1 cellular context compared by ENCODE assay signal in genomic region chr10:44386546-44387052, GRCh38.
TF ChIP-seq lines count a peak whose summit lies in the region.

No MANE protein-coding gene starts in this region.

TF ChIP-seq in HepG2, 621 proteins besides CTCF, POLR2A, EP300 and RAD21 (continued from another document and continues in another):
- no peak for TF ChIP-seq MXD4 (CRISPR knock-in tag; IDR thresholded peaks at IDR 0.05)
- peak; percentile 71; the same call in 1 of the 2 replicates for TF ChIP-seq SAFB2 (CRISPR knock-in tag; IDR thresholded peaks at IDR 0.05; ENCODE audit: borderline replicate concordance, low read depth)
- TF ChIP-seq FLYWCH1 (CRISPR knock-in tag; IDR thresholded peaks at IDR 0.05): no peak
- no peak for TF ChIP-seq ZNF275 (CRISPR knock-in tag; IDR thresholded peaks at IDR 0.05; ENCODE audit: borderline replicate concordance)
- 0 out of 2 replicates have a peak, but pooled peaks have one; percentile 57 for TF ChIP-seq MTF2 (CRISPR knock-in tag; IDR thresholded peaks at IDR 0.05; ENCODE audit: borderline replicate concordance)
- no peak for TF ChIP-seq NCOA1 (CRISPR knock-in tag; IDR thresholded peaks at IDR 0.05)
- TF ChIP-seq MAFK (conservative IDR thresholded peaks at IDR 0.05 in 1 of 2, IDR thresholded peaks at IDR 0.05 in 1 of 2; ENCODE audit: low read length in 2 of 2): no peak
- TF ChIP-seq ZFP90 (CRISPR knock-in tag; IDR thresholded peaks at IDR 0.05; ENCODE audit: borderline replicate concordance): no peak
- peak; percentile 29 for TF ChIP-seq TEAD3 (CRISPR knock-in tag; optimal IDR thresholded peaks at IDR 0.05; ENCODE audit: borderline replicate concordance)
- no peak for TF ChIP-seq TBX3 (IDR thresholded peaks at IDR 0.05; ENCODE audit: borderline replicate concordance)
- no peak for TF ChIP-seq ZNF329 (CRISPR knock-in tag; IDR thresholded peaks at IDR 0.05; ENCODE audit: low read depth)
- no peak for TF ChIP-seq ZNF230 (CRISPR knock-in tag; IDR thresholded peaks at IDR 0.05)
- TF ChIP-seq PHF21A (CRISPR knock-in tag; IDR thresholded peaks at IDR 0.05): no peak
- TF ChIP-seq AKAP8 (CRISPR knock-in tag; IDR thresholded peaks at IDR 0.05): no peak
- TF ChIP-seq NBN (conservative IDR thresholded peaks at IDR 0.05): no peak
- TF ChIP-seq SNAI1 (CRISPR knock-in tag; IDR thresholded peaks at IDR 0.05; ENCODE audit: borderline replicate concordance): no peak
- peak; percentile 56; the same call in 1 of the 2 replicates for TF ChIP-seq ZNF580 (CRISPR knock-in tag; IDR thresholded peaks at IDR 0.05; ENCODE audit: borderline replicate concordance, low read depth)
- TF ChIP-seq REST (IDR thresholded peaks at IDR 0.05; ENCODE audit: borderline replicate concordance in 1 of 2, low read depth in 1 of 2, low read length in 2 of 2): no peak
- TF ChIP-seq ZSCAN31 (CRISPR knock-in tag; IDR thresholded peaks at IDR 0.05; ENCODE audit: low read depth): peak; percentile 42; the same call in 1 of the 2 replicates
- TF ChIP-seq ZNF616 (CRISPR knock-in tag; IDR thresholded peaks at IDR 0.05; ENCODE audit: low read depth): no peak
- TF ChIP-seq CERS6 (CRISPR knock-in tag; IDR thresholded peaks at IDR 0.05): no peak
- TF ChIP-seq ZNF605 (CRISPR knock-in tag; IDR thresholded peaks at IDR 0.05): no peak
- TF ChIP-seq KMT2A (CRISPR knock-in tag; IDR thresholded peaks at IDR 0.05): no peak
- no peak for TF ChIP-seq IKZF5 (CRISPR knock-in tag; IDR thresholded peaks at IDR 0.05)
- no peak for TF ChIP-seq GMEB1 (CRISPR knock-in tag; IDR thresholded peaks at IDR 0.05; ENCODE audit: borderline replicate concordance)
- no peak for TF ChIP-seq KLF9 (CRISPR knock-in tag; IDR thresholded peaks at IDR 0.05; ENCODE audit: low read depth)
- TF ChIP-seq ZNF207 (IDR thresholded peaks at IDR 0.05; ENCODE audit: borderline replicate concordance): no peak
- TF ChIP-seq ZBTB42 (CRISPR knock-in tag; IDR thresholded peaks at IDR 0.05): no peak
- TF ChIP-seq TRIM22 (IDR thresholded peaks at IDR 0.05): no peak
- no peak for TF ChIP-seq RNF2 (conservative IDR thresholded peaks at IDR 0.05; ENCODE audit: low read depth)
- peak; percentile 72; the same call in 1 of the 2 replicates for TF ChIP-seq KDM2A (CRISPR knock-in tag; IDR thresholded peaks at IDR 0.05; ENCODE audit: borderline replicate concordance, low read depth)
- TF ChIP-seq GABPB1 (CRISPR knock-in tag; IDR thresholded peaks at IDR 0.05): peak; percentile 62; the same call in 1 of the 2 replicates
- no peak for TF ChIP-seq TCF12 (IDR thresholded peaks at IDR 0.05)
- TF ChIP-seq TCF12 (CRISPR knock-in tag; IDR thresholded peaks at IDR 0.05): no peak
- TF ChIP-seq HIVEP1 (CRISPR knock-in tag; IDR thresholded peaks at IDR 0.05): peak; percentile 33; the same call in 1 of the 2 replicates
- TF ChIP-seq SMAD9 (CRISPR knock-in tag; IDR thresholded peaks at IDR 0.05): no peak
- TF ChIP-seq NCOA5 (CRISPR knock-in tag; IDR thresholded peaks at IDR 0.05): no peak
- no peak for TF ChIP-seq ZBTB25 (CRISPR knock-in tag; IDR thresholded peaks at IDR 0.05)
- TF ChIP-seq FOXO4 (CRISPR knock-in tag; conservative IDR thresholded peaks at IDR 0.05): no peak
- TF ChIP-seq GATAD2A (CRISPR knock-in tag; IDR thresholded peaks at IDR 0.05): no peak
- no peak for TF ChIP-seq ZFY (CRISPR knock-in tag; IDR thresholded peaks at IDR 0.05)
- TF ChIP-seq GLI4 (CRISPR knock-in tag; IDR thresholded peaks at IDR 0.05; ENCODE audit: borderline replicate concordance): no peak
- TF ChIP-seq HOXA7 (CRISPR knock-in tag; IDR thresholded peaks at IDR 0.05): no peak
- TF ChIP-seq MLXIP (CRISPR knock-in tag; IDR thresholded peaks at IDR 0.05; ENCODE audit: borderline replicate concordance): no peak
- peak; percentile 50 for TF ChIP-seq ZNF501 (CRISPR knock-in tag; IDR thresholded peaks at IDR 0.05)
- no peak for TF ChIP-seq SRSF1 (optimal IDR thresholded peaks at IDR 0.05; ENCODE audit: low read depth, low read length)
- no peak for TF ChIP-seq KLF12 (CRISPR knock-in tag; IDR thresholded peaks at IDR 0.05; ENCODE audit: borderline replicate concordance)
- peak; percentile 50; the same call in 1 of the 2 replicates for TF ChIP-seq ZNF556 (CRISPR knock-in tag; IDR thresholded peaks at IDR 0.05; ENCODE audit: borderline replicate concordance)
- TF ChIP-seq ARNT2 (CRISPR knock-in tag; IDR thresholded peaks at IDR 0.05; ENCODE audit: low read depth): 0 out of 2 replicates have a peak, but pooled peaks have one; percentile 38
- TF ChIP-seq ZBTB46 (CRISPR knock-in tag; IDR thresholded peaks at IDR 0.05; ENCODE audit: borderline replicate concordance): no peak
- TF ChIP-seq XBP1 (CRISPR knock-in tag; IDR thresholded peaks at IDR 0.05): no peak
- TF ChIP-seq TRIM24 (CRISPR knock-in tag; IDR thresholded peaks at IDR 0.05): no peak
